Comparison of ENCODE assay signal across 25 cellular contexts in the genomic region with DNA sequence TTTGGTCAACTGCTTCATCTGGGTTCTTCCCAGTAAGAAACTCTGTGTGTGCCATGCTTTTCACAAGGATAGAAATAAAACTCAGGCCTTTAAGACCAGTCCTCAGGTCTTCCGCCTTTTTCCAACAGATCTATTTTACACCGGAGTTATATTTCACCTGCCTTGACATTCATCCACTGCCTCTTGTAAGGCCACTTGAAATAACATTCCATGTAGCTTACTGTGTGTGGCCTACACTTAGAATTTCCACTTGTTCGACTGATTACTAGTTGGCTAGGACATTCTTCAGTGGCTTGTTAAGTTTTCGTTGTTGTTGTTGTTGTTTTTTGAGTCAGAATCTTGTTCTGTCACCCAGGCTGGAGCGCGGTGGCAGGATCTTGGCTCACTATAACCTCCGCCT.
"Had no signal": no experiment of that assay in that cellular context is flagged by ENCODE, and none has a peak within 500 bp of the region (broad histone marks: within the 10 kb centered on the region; RNA-seq: fewer than 3 reads in every experiment).

No MANE protein-coding gene starts in this region.

- ATAC-seq: left colon; naive thymus-derived CD8-positive, alpha-beta T cell; pancreas; right cardiac atrium; sciatic nerve; stimulated activated naive B cell treated with anti-CD40 and anti-IgM and Interleukin-4, amounts not matched to agents 10 μg/mL and 1 μg/mL and 100 μg/mL, for 72 hours; stimulated activated naive CD8-positive, alpha-beta T cell treated with anti-CD3 and anti-CD28 coated beads, Interleukin-15, Interleukin-2, amounts not matched to agents 100 U/mL and 50 U/mL, for 24 hours had no signal

- H3K27ac ChIP-seq: left ventricle myocardium inferior, pancreas, prostate gland, skin epidermis, stomach, thoracic aorta, tibial nerve, vagina had no signal

- H3K4me3 ChIP-seq: left ventricle myocardium inferior, pancreas, prostate gland, skin epidermis, stomach, thoracic aorta, tibial nerve, vagina had no signal

- H3K9me3 ChIP-seq: left ventricle myocardium inferior, pancreas, prostate gland, stomach, thoracic aorta, tibial nerve, vagina had no signal

- DNase-seq: hypothalamus; immature natural killer cell; kidney; left colon; left ventricle myocardium inferior; mammary epithelial cell; mesenchymal stem cell; naive thymus-derived CD8-positive, alpha-beta T cell; pancreas; posterior cingulate gyrus; retina; right cardiac atrium; stimulated activated CD4-positive, alpha-beta T cell treated with anti-CD3 and anti-CD28 coated beads, Interleukin-12 subunit alpha, Interleukin-12 subunit beta, amount 100 ng/mL, for 4 hours; stimulated activated CD4-positive, alpha-beta T cell treated with anti-CD3 and anti-CD28 coated beads, Interleukin-15, amount 100 ng/mL, for 24 hours; stimulated activated CD4-positive, alpha-beta T cell treated with anti-CD3 and anti-CD28 coated beads, Interleukin-2, amount 100 ng/mL, for 24 hours; stimulated activated CD4-positive, alpha-beta T cell treated with anti-CD3 and anti-CD28 coated beads, Interleukin-4, amount 100 ng/mL, for 1 hour; stimulated activated naive B cell treated with anti-CD40 and anti-IgM and Interleukin-4, amounts not matched to agents 10 μg/mL and 1 μg/mL and 100 μg/mL, for 72 hours; stimulated activated naive CD8-positive, alpha-beta T cell treated with anti-CD3 and anti-CD28 coated beads, Interleukin-15, Interleukin-2, amounts not matched to agents 100 U/mL and 50 U/mL, for 24 hours; stomach had no signal

- H3K36me3 ChIP-seq: left ventricle myocardium inferior, pancreas, prostate gland, stomach, thoracic aorta, tibial nerve, vagina had no signal

- H3K4me1 ChIP-seq: left ventricle myocardium inferior, pancreas, prostate gland, stomach, vagina had no signal

- H3K27me3 ChIP-seq: pancreas, stomach, tibial nerve, vagina had no signal
